ENCODE assay signal across 23 cellular contexts in genomic region chr9:12876872-12877271, GRCh38.
"Had no signal": no experiment of that assay in that cellular context is flagged by ENCODE, and none has a peak within 500 bp of the region (broad histone marks: within the 10 kb centered on the region; RNA-seq: fewer than 3 reads in every experiment).

No MANE protein-coding gene starts in this region.

- H3K27me3 ChIP-seq: cardiac muscle cell, gastroesophageal sphincter, right lobe of liver, suprapubic skin, tibial nerve, uterus had no signal

- H3K4me1 ChIP-seq: right lobe of liver, uterus had no signal

- H3K36me3 ChIP-seq: cardiac muscle cell, gastroesophageal sphincter, right lobe of liver, suprapubic skin, tibial nerve, uterus had no signal

- H3K9me3 ChIP-seq: gastroesophageal sphincter, right lobe of liver, suprapubic skin, tibial nerve, uterus had no signal

- H3K27ac ChIP-seq: cardiac muscle cell, gastroesophageal sphincter, right lobe of liver, skin epidermis, suprapubic skin, tibial nerve, uterus had no signal

- DNase-seq: activated B cell treated with CpG ODN at 0.5 μM for 24 hours; activated CD4-positive, alpha-beta T cell treated with anti-CD3 and anti-CD28 coated beads for 36 hours; activated CD4-positive, alpha-beta T cell treated with anti-CD3 and anti-CD28 coated beads, Interleukin-2, amount 50 U/mL, for 4 hours; activated naive CD4-positive, alpha-beta T cell treated with anti-CD3 and anti-CD28 coated beads for 36 hours; activated naive CD8-positive, alpha-beta T cell treated with anti-CD3 and anti-CD28 coated beads, Interleukin-2, amount 10 ng/mL, durations not matched to agents 7 days and 5 days; activated T-cell treated with anti-CD3 and anti-CD28 coated beads, Interleukin-2, amount 50 U/mL, for 48 hours; amniotic stem cell; cortex of kidney; erythroblast; head of caudate nucleus; hypothalamus; nucleus accumbens; right lobe of liver; stimulated activated CD4-positive, alpha-beta T cell treated with anti-CD3 and anti-CD28 coated beads, Interleukin-1b, Interleukin-23, amount 100 ng/mL, for 48 hours; stimulated activated naive CD8-positive, alpha-beta T cell treated with anti-CD3 and anti-CD28 coated beads, Interleukin-15, amount 100 ng/mL, for 72 hours; T1000; uterus had no signal

- ATAC-seq: activated CD4-positive, alpha-beta T cell treated with anti-CD3 and anti-CD28 coated beads for 36 hours; gastroesophageal sphincter; right lobe of liver; stimulated activated effector memory CD8-positive, alpha-beta T cell treated with anti-CD3 and anti-CD28 coated beads, Interleukin-12 subunit alpha, Interleukin-12 subunit beta, amount 100 ng/mL, for 72 hours; stimulated activated naive CD8-positive, alpha-beta T cell treated with anti-CD3 and anti-CD28 coated beads, Interleukin-15, amount 100 ng/mL, for 72 hours had no signal

- H3K4me3 ChIP-seq: cardiac muscle cell, gastroesophageal sphincter, right lobe of liver, skin epidermis, suprapubic skin, tibial nerve, uterus had no signal
